10 cellular contexts compared by ENCODE assay signal in genomic region chr18:23238651-23239349, GRCh38.
DNase-seq lines count a peak whose midpoint lies in the region; ATAC-seq, FAIRE-seq and TF ChIP-seq lines count a peak whose summit lies in the region.
"Had no signal": no experiment of that assay in that cellular context is flagged by ENCODE, and none has a peak within 500 bp of the region (broad histone marks: within the 10 kb centered on the region; RNA-seq: fewer than 3 reads in every experiment).

No MANE protein-coding gene starts in this region.

- CTCF ChIA-PET in H1 (lab: Charles Lee; ENCODE audit: partially characterized antibody), result interaction anchor here (0.8 to 2.9 kb wide), 3 partner anchors 11 to 27 kb away, joined by 3 to 15 read pairs (median 4); no protein-coding TSS in a partner anchor

- H3K79me1 ChIP-seq in H1 (ENCODE audit: low read depth, low read length), result no peaks in the 10 kb centered on the region; the same call in 1 of the 2 replicates

- H3K36me3 ChIP-seq in BLaER1 (no peaks in the 10 kb centered on the region), OCI-LY1 (ENCODE audit: insufficient read depth, low read length) (no peaks in the 10 kb centered on the region), H1 (ENCODE audit: control insufficient read depth in 2 of 4, insufficient read depth in 4 of 4, low read length in 3 of 4) (peaks cover 0 to 18% (median 10%) of the 10 kb centered on the region in 4 experiments; a peak in 6 of 8 replicates), BE2C (no peaks in the 10 kb centered on the region)

- peaks cover 0 to 1% (median 0%) of the 10 kb centered on the region in 3 donors for H3K36me3 Mint-ChIP-seq in naive thymus-derived CD8-positive, alpha-beta T cell

- no peak for ATAC-seq in naive thymus-derived CD8-positive, alpha-beta T cell
- no peak for ATAC-seq in GM19351 (IDR thresholded peaks at IDR 0.05; ENCODE audit: unreplicated experiment)

- 0 out of 2 replicates have a peak overlapping the region, but pooled peaks have one; percentile 3 for H3K18ac ChIP-seq in H1 (ENCODE audit: extremely low read depth, low read length)

- H3K9me3 Mint-ChIP-seq in naive thymus-derived CD8-positive, alpha-beta T cell, result no peaks in the 10 kb centered on the region

- H2BK20ac ChIP-seq in H1 (ENCODE audit: low read length), result 0 out of 2 replicates have a peak overlapping the region, but pooled peaks have one; percentile 1

- no peaks in the 10 kb centered on the region for H3K23me2 ChIP-seq in H1 (ENCODE audit: low read depth, low read length)

- no peak for TF ChIP-seq POLR2A in H1 (IDR thresholded peaks at IDR 0.05; ENCODE audit: control extremely low read depth in 1 of 2, low read depth in 2 of 2, low read length in 2 of 2)

- H2AK5ac ChIP-seq in H1 (ENCODE audit: low read depth, low read length), result no peak overlapping the region

- peak overlapping the region; percentile 56; the same call in 1 of the 2 replicates for H3K9ac ChIP-seq in BLaER1
- H3K9ac ChIP-seq in OCI-LY1 (ENCODE audit: low read length), result peak overlapping the region; percentile 43; the same call in 1 of the 2 replicates
- H3K9ac ChIP-seq in H1 (replicated peaks in 1 of 4; ENCODE audit: extremely low read depth in 1 of 4, low read depth in 3 of 4, low read length in 3 of 4), result no peak overlapping the region; a peak in 1 of 7 replicates

- DNase-seq in H1 (ENCODE audit: low read depth in 1 of 2, low spot score in 2 of 2) (no peak), BE2C (no peak), frontal cortex (ENCODE audit: low spot score in 2 of 2) (no peak)
- DNase-seq in naive thymus-derived CD8-positive, alpha-beta T cell, result no peak
- no peak for DNase-seq in stimulated activated naive CD4-positive, alpha-beta T cell (lab: John Stamatoyannopoulos, UW)
- DNase-seq: cerebellar nuclear complex, DMS53 had no signal

- no peak overlapping the region for H2BK120ac ChIP-seq in H1 (replicated peaks; ENCODE audit: low read depth, low read length)

- no peak overlapping the region for H4K8ac ChIP-seq in H1 (ENCODE audit: extremely low read depth, insufficient read depth, low read length)

- no peak overlapping the region for H4K91ac ChIP-seq in H1 (replicated peaks; ENCODE audit: insufficient read length, low read length)

- H3K27ac ChIP-seq in BLaER1 (peak overlapping the region; percentile 63), OCI-LY1 (ENCODE audit: low read depth, low read length, poor library complexity, severe bottlenecking) (peak overlapping the region; percentile 94), H1 (ENCODE audit: low read depth, low read length) (no peak overlapping the region)

- peaks cover 6 to 26% (median 14%) of the 10 kb centered on the region in 4 donors for H3K4me1 Mint-ChIP-seq in naive thymus-derived CD8-positive, alpha-beta T cell

- no peak overlapping the region for H2BK15ac ChIP-seq in H1 (ENCODE audit: low read length)

- H3K23ac ChIP-seq in H1 (ENCODE audit: insufficient read length), result no peak overlapping the region

- H3K4me3 ChIP-seq in BLaER1, result no peak overlapping the region
- no peak overlapping the region for H3K4me3 ChIP-seq in OCI-LY1 (ENCODE audit: low read depth, low read length, poor library complexity, severe bottlenecking)
- no peak overlapping the region for H3K4me3 ChIP-seq in H1 (ENCODE audit: extremely low read depth in 1 of 4, insufficient read depth in 2 of 4, low read depth in 3 of 4, low read length in 4 of 4)
- H3K4me3 ChIP-seq in BE2C (ENCODE audit: low read depth, low read length), result no peak overlapping the region

- no peak overlapping the region for H3K4ac ChIP-seq in H1 (replicated peaks; ENCODE audit: insufficient read length, low read depth, low read length)

- H3F3A ChIP-seq in OCI-LY1 (ENCODE audit: insufficient read depth, low read length), result 0 out of 2 replicates have a peak, but pooled peaks cover 7% of the 10 kb centered on the region

- no peak overlapping the region for H3K14ac ChIP-seq in H1 (ENCODE audit: insufficient read length)

- no peak overlapping the region for H4K5ac ChIP-seq in H1 (ENCODE audit: insufficient read length, low read depth, low read length)

- 96% methylated on average over 12 of the region's 12 CpGs; no CpG with 5 or more reads in 1 of the 2 experiments for WGBS in H1 (ENCODE audit: extremely low coverage in 1 of 2, insufficient coverage in 1 of 2, insufficient read length in 1 of 2, insufficient replicate concordance in 2 of 2, low coverage in 1 of 2, low lambda C conversion rate in 2 of 2, missing lambda C conversion rate in 1 of 2), 2 experiments

- H3K79me2 ChIP-seq in OCI-LY1 (ENCODE audit: insufficient read depth, low read length) (no peaks in the 10 kb centered on the region), H1 (ENCODE audit: control insufficient read depth in 1 of 2, insufficient read depth in 2 of 2, low read length in 2 of 2) (no peaks in the 10 kb centered on the region)

- peaks cover 0 to 2% (median 0%) of the 10 kb centered on the region in 5 donors for H3K27me3 Mint-ChIP-seq in naive thymus-derived CD8-positive, alpha-beta T cell

- H3K9me3 ChIP-seq in BLaER1 (no peaks in the 10 kb centered on the region), OCI-LY1 (ENCODE audit: low read length) (no peaks in the 10 kb centered on the region), H1 (ENCODE audit: insufficient read depth in 2 of 2, low read depth in 1 of 2, low read length in 1 of 2) (no peaks in the 10 kb centered on the region), BE2C (no peaks in the 10 kb centered on the region)

- no peak overlapping the region for H2BK12ac ChIP-seq in H1 (ENCODE audit: low read depth, low read length)

- POLR2A ChIA-PET in H1 (lab: Charles Lee; ENCODE audit: partially characterized antibody), result interaction anchor here (1.0 to 2.9 kb wide), 3 partner anchors 10 to 107 kb away, joined by 3 to 7 read pairs (median 5); no protein-coding TSS in a partner anchor
- POLR2A ChIA-PET in naive thymus-derived CD8-positive, alpha-beta T cell (lab: Charles Lee), result no interaction called here

- H3K9me2 ChIP-seq in OCI-LY1 (ENCODE audit: low read depth, low read length), result no peaks in the 10 kb centered on the region

- no peaks in the 10 kb centered on the region for H3K27me3 ChIP-seq in BLaER1
- H3K27me3 ChIP-seq in OCI-LY1 (ENCODE audit: insufficient read depth, low read length), result no peaks in the 10 kb centered on the region
- H3K27me3 ChIP-seq in H1 (replicated peaks in 1 of 4; ENCODE audit: control insufficient read depth in 3 of 4, extremely low read depth in 1 of 4, insufficient read depth in 3 of 4, low read length in 3 of 4), result no peaks in the 10 kb centered on the region
- no peaks in the 10 kb centered on the region for H3K27me3 ChIP-seq in BE2C

- FAIRE-seq in H1 (lab: Jason Lieb, UNC) (no peak), frontal cortex (lab: Jason Lieb, UNC) (no peak)

- H3K27ac Mint-ChIP-seq in naive thymus-derived CD8-positive, alpha-beta T cell, result peak overlapping the region in 4 of 10 donors; percentile 24 to 66 (median 36)

- TF ChIP-seq RAD21 in H1 (IDR thresholded peaks at IDR 0.05 in 1 of 2, conservative IDR thresholded peaks at IDR 0.05 in 1 of 2; ENCODE audit: low read depth in 2 of 2, low read length in 2 of 2), result no peak

- H3K4me1 ChIP-seq in BLaER1, result peaks cover 98% of the 10 kb centered on the region
- peaks cover 96% of the 10 kb centered on the region for H3K4me1 ChIP-seq in OCI-LY1 (ENCODE audit: insufficient read depth, low read length, severe bottlenecking)
- peaks cover 0 to 10% (median 5%) of the 10 kb centered on the region in 4 experiments; a peak in 5 of 7 replicates for H3K4me1 ChIP-seq in H1 (replicated peaks in 1 of 4; ENCODE audit: control insufficient read depth in 3 of 4, insufficient read depth in 4 of 4, low read length in 3 of 4)
- H3K4me1 ChIP-seq in BE2C, result no peaks in the 10 kb centered on the region

- no peak for TF ChIP-seq EP300 in H1 (IDR thresholded peaks at IDR 0.05; ENCODE audit: borderline replicate concordance in 1 of 2, low read depth in 2 of 2, low read length in 2 of 2)

- H4K20me1 ChIP-seq in BLaER1, result no peaks in the 10 kb centered on the region
- no peaks in the 10 kb centered on the region for H4K20me1 ChIP-seq in OCI-LY1 (ENCODE audit: insufficient read depth, low read length)
- no peaks in the 10 kb centered on the region for H4K20me1 ChIP-seq in H1 (replicated peaks in 1 of 2; ENCODE audit: control insufficient read depth in 1 of 2, insufficient read depth in 2 of 2, low read length in 2 of 2)

- H3K56ac ChIP-seq in H1 (replicated peaks; ENCODE audit: insufficient read length, low read depth, low read length), result no peak overlapping the region

- H3K4me2 ChIP-seq in BLaER1 (peak overlapping the region; percentile 80), OCI-LY1 (ENCODE audit: low read length) (peak overlapping the region; percentile 58; the same call in 1 of the 2 replicates), H1 (ENCODE audit: insufficient read depth in 1 of 2, low read depth in 2 of 2, low read length in 2 of 2) (no peak overlapping the region)

- no peak overlapping the region; the same call in 1 of the 2 replicates for H2BK5ac ChIP-seq in H1 (ENCODE audit: low read depth, low read length)

- H3K4me3 Mint-ChIP-seq in naive thymus-derived CD8-positive, alpha-beta T cell, result peak overlapping the region in 7 of 10 donors; percentile 65 to 83 (median 75)

- H2AFZ ChIP-seq in OCI-LY1 (ENCODE audit: low read length) (no peak overlapping the region), H1 (ENCODE audit: low read length) (no peak overlapping the region)

- TF ChIP-seq CTCF in OCI-LY1 (IDR thresholded peaks at IDR 0.05; ENCODE audit: low read length), result no peak
- no peak for TF ChIP-seq CTCF in H1 (IDR thresholded peaks at IDR 0.05; ENCODE audit: control extremely low read depth in 1 of 3, insufficient read depth in 1 of 3, low read depth in 1 of 3, low read length in 3 of 3)
- TF ChIP-seq CTCF in BE2C (IDR thresholded peaks at IDR 0.05; ENCODE audit: low read depth, low read length), result no peak

TF ChIP-seq in H1, 55 proteins besides CTCF, POLR2A, EP300 and RAD21 (continues in another document):
- TF ChIP-seq TAF1 (IDR thresholded peaks at IDR 0.05; ENCODE audit: low read depth, low read length) (no peak), SAP30 (IDR thresholded peaks at IDR 0.05; ENCODE audit: insufficient read depth, insufficient replicate concordance, low read length) (no peak), EGR1 (IDR thresholded peaks at IDR 0.05; ENCODE audit: borderline replicate concordance, low read depth, low read length) (no peak), NANOG (IDR thresholded peaks at IDR 0.05; ENCODE audit: insufficient read depth, low read depth, low read length, poor library complexity, severe bottlenecking) (no peak), CEBPB (IDR thresholded peaks at IDR 0.05; ENCODE audit: low read depth, low read length) (no peak), SIX5 (IDR thresholded peaks at IDR 0.05; ENCODE audit: low read depth, low read length) (no peak), SP4 (IDR thresholded peaks at IDR 0.05; ENCODE audit: low read length) (no peak), JUN (IDR thresholded peaks at IDR 0.05; ENCODE audit: low read depth, low read length) (no peak), BACH1 (IDR thresholded peaks at IDR 0.05; ENCODE audit: low read length) (no peak), EZH2 (IDR thresholded peaks at IDR 0.05; ENCODE audit: low read depth, low read length, severe bottlenecking) (no peak)

Comparison
In these comparisons a context has a peak if more than half of its experiments do, and no peak if none do; other contexts are left out.
1. H3K4me2 ChIP-seq: peak in BLaER1 (single experiment) and OCI-LY1 (single experiment); none in H1 (0 of 2).
2. H3K9ac ChIP-seq: peak in BLaER1 (single experiment) and OCI-LY1 (single experiment); none in H1 (0 of 4).